ENCODE assay signal across 8 cellular contexts in the genomic region with DNA sequence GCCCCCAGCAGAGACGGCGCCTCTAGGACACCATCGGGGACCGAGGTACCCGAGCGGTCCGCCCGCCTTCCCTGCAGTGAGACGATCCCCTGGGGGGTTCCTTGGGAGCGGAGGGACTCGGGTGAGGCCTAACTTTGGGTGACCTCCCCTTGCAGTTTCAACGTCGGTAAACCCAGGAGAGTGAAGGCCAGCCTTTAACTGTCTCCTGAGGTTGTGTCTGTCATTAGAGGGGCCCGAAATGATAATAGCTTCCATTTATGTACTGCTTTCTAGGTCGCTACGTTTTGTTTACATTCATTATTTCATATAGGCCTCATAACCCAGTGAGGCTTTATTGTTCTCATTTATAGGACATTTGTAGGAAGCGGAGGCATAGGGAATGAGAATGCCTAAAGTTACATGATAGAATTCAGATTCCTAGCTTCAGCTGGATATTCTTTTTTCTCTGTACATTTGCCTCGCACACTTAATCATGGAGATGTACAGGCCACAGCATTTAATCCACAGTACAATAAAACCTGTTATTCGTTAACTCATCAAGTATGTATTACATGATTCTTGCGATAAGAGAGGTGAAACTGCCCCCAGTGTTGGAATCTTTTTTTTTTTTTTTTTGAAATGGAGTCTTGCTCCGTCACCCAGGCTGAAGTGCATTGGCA. TPM values are rescaled to one million over a fixed set of nuclear protein-coding genes. Genes with fewer than 3 reads are reported as not detected.
DNase-seq lines count a peak whose midpoint lies in the region; ATAC-seq and TF ChIP-seq lines count a peak whose summit lies in the region.

No MANE protein-coding gene starts in this region.

- ATAC-seq in HG02840 (IDR thresholded peaks at IDR 0.05; ENCODE audit: low FRiP score, unreplicated experiment) (peak; percentile 6), WTC11 (no peak), HG03354 (IDR thresholded peaks at IDR 0.05; ENCODE audit: poor library complexity, severe bottlenecking, unreplicated experiment) (no peak)

- H3K4me3 ChIP-seq in foreskin fibroblast (ENCODE audit: low read depth in 1 of 2, low read length in 2 of 2) = peak overlapping the region; percentile 86 to 96

- H3K9me3 Mint-ChIP-seq in WTC11 = no peaks in the 10 kb centered on the region

- H3K4me3 Mint-ChIP-seq in WTC11 = peak overlapping the region; percentile 76

- CTCF ChIA-PET in WTC11 (lab: Charles Lee) = interaction anchor here (0.7 to 2.5 kb wide), 4 partner anchors 24 to 83 kb away, joined by 3 to 9 read pairs (median 4); partner anchors contain the start of genes DHX16 and MDC1

- POLR2A ChIA-PET in WTC11 (lab: Charles Lee) = interaction anchor here (1.4 kb wide), 1 partner anchor 69 kb away, joined by 4 read pairs; the partner anchor contains the start of gene MDC1

- H3K27ac Mint-ChIP-seq in WTC11 = peak overlapping the region; percentile 74; the same call in 1 of the 2 replicates

- no peaks in the 10 kb centered on the region for H3K27me3 Mint-ChIP-seq in WTC11 (ENCODE audit: low read depth)

- DNase-seq in CMK (ENCODE audit: low read depth) = peak; percentile 41
- DNase-seq in WTC11 (ENCODE audit: low spot score) = no peak
- no peak for DNase-seq in foreskin fibroblast
- peak; percentile 24 for DNase-seq in pons (ENCODE audit: low spot score)
- no peak for DNase-seq in AG08396 (ENCODE audit: low spot score)
- no peak for DNase-seq in HT-29 (ENCODE audit: low spot score)

- no peak for TF ChIP-seq CTCF in WTC11 (IDR thresholded peaks at IDR 0.05)
- no peak for TF ChIP-seq CTCF in foreskin fibroblast (IDR thresholded peaks at IDR 0.05; ENCODE audit: low read depth, low read length)

- peaks cover 32% of the 10 kb centered on the region for H3K36me3 Mint-ChIP-seq in WTC11

- peaks cover 21% of the 10 kb centered on the region for H3K4me1 Mint-ChIP-seq in WTC11

TF ChIP-seq in WTC11, 78 proteins besides CTCF, POLR2A, EP300 and RAD21:
- TF ChIP-seq ATF1 (CRISPR knock-in tag; IDR thresholded peaks at IDR 0.05) = 0 out of 2 replicates have a peak, but pooled peaks have one; percentile 10
- TF ChIP-seq, protein P1, sequence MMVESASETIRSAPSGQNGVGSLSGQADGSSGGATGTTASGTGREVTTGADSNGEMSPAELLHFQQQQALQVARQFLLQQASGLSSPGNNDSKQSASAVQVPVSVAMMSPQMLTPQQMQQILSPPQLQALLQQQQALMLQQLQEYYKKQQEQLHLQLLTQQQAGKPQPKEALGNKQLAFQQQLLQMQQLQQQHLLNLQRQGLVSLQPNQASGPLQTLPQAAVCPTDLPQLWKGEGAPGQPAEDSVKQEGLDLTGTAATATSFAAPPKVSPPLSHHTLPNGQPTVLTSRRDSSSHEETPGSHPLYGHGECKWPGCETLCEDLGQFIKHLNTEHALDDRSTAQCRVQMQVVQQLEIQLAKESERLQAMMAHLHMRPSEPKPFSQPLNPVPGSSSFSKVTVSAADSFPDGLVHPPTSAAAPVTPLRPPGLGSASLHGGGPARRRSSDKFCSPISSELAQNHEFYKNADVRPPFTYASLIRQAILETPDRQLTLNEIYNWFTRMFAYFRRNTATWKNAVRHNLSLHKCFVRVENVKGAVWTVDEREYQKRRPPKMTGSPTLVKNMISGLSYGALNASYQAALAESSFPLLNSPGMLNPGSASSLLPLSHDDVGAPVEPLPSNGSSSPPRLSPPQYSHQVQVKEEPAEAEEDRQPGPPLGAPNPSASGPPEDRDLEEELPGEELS (CRISPR knock-in tag; IDR thresholded peaks at IDR 0.05) = no peak
- TF ChIP-seq ZNF423 (CRISPR knock-in tag; IDR thresholded peaks at IDR 0.05) = peak; percentile 41; the same call in 1 of the 2 replicates

RNA-seq across cellular contexts. Expression of gene C6orf136, which starts 1.0 kb away (rescaled TPM):
- total RNA-seq in WTC11 (2021) = 21.8 to 26.5 TPM (median 25.5 TPM) in 3 replicates
- 14.5 and 18.6 TPM in 2 replicates for total RNA-seq in HT-29 (2014; rRNA removed; shearing (Covaris generic))

RNA-seq across cellular contexts. Expression of gene ATAT1, which starts 21.3 kb away (rescaled TPM):
- total RNA-seq in WTC11 (2021) = 19.3 to 21.7 TPM (median 20.3 TPM) in 3 replicates
- total RNA-seq in HT-29 (2014; rRNA removed; shearing (Covaris generic)) = 8.3 and 9.2 TPM in 2 replicates

RNA-seq across cellular contexts. Expression of gene DHX16, which starts 24.9 kb away (rescaled TPM):
- total RNA-seq in WTC11 (2021) = 27.3 to 32.2 TPM (median 30.6 TPM) in 3 replicates
- 43.2 and 43.8 TPM in 2 replicates for total RNA-seq in HT-29 (2014; rRNA removed; shearing (Covaris generic))

RNA-seq across cellular contexts. Expression of gene MRPS18B, which starts 30.3 kb away (rescaled TPM):
- total RNA-seq in WTC11 (2021) = 56.4 to 67.8 TPM (median 57.6 TPM) in 3 replicates
- total RNA-seq in HT-29 (2014; rRNA removed; shearing (Covaris generic)) = 55.4 and 66.8 TPM in 2 replicates

RNA-seq across cellular contexts. Expression of gene PPP1R10, which starts 30.9 kb away (rescaled TPM):
- total RNA-seq in WTC11 (2021) = 83.1 to 90.5 TPM (median 85.5 TPM) in 3 replicates
- total RNA-seq in HT-29 (2014; rRNA removed; shearing (Covaris generic)) = 50.3 and 51.5 TPM in 2 replicates

Comparison
In these comparisons a context has a peak if more than half of its experiments do, and no peak if none do; other contexts are left out.
1. DNase-seq: peak in CMK (single experiment) and pons (single experiment); none in WTC11 (single experiment), foreskin fibroblast (0 of 2), AG08396 (single experiment) and HT-29 (single experiment).